In genomic region chr7:77466455-77466854, GRCh38 we compare ENCODE assay signal across 29 cellular contexts. TPM values are rescaled to one million over a fixed set of nuclear protein-coding genes. Genes with fewer than 3 reads are reported as not detected.
DNase-seq lines count a peak whose midpoint lies in the region; ATAC-seq, FAIRE-seq and TF ChIP-seq lines count a peak whose summit lies in the region.
"Had no signal": no experiment of that assay in that cellular context is flagged by ENCODE, and none has a peak within 500 bp of the region (broad histone marks: within the 10 kb centered on the region; RNA-seq: fewer than 3 reads in every experiment).

No MANE protein-coding gene starts in this region.

- no peaks in the 10 kb centered on the region for H3K36me3 ChIP-seq in SK-N-SH (replicated peaks in 1 of 2; ENCODE audit: control insufficient read depth in 1 of 2, insufficient read depth in 2 of 2, low read length in 1 of 2)
- H3K36me3 ChIP-seq: BLaER1, heart left ventricle, neural progenitor cell, stomach had no signal

- H3K9me2 ChIP-seq in SK-N-SH = no peaks in the 10 kb centered on the region

- H3K27me3 ChIP-seq in SK-N-SH (ENCODE audit: insufficient read depth) = no peaks in the 10 kb centered on the region
- H3K27me3 ChIP-seq: BLaER1, heart left ventricle, neural progenitor cell, stomach had no signal

- no peaks in the 10 kb centered on the region for H3K79me2 ChIP-seq in SK-N-SH (ENCODE audit: insufficient read depth)

- H3K4me1 ChIP-seq in A549 = peaks cover 26% of the 10 kb centered on the region
- H3K4me1 ChIP-seq in SK-N-SH (ENCODE audit: control insufficient read depth in 1 of 2, insufficient read depth in 2 of 2, low read depth in 1 of 2, low read length in 1 of 2) = no peaks in the 10 kb centered on the region
- H3K4me1 ChIP-seq: BLaER1 had no signal

- no peaks in the 10 kb centered on the region for H3F3A ChIP-seq in SK-N-SH (replicated peaks; ENCODE audit: insufficient read depth)

- TF ChIP-seq EP300 in A549 (IDR thresholded peaks at IDR 0.05) (no peak), SK-N-SH (IDR thresholded peaks at IDR 0.05; ENCODE audit: borderline replicate concordance in 1 of 2, low read depth in 1 of 2, low read length in 1 of 2) (no peak)

- CTCF ChIA-PET in A549 (lab: Yijun Ruan, JAX) (interaction anchor here (0.8 to 1.4 kb wide), 2 partner anchors 10 to 26 kb away, joined by 3 to 5 read pairs; no protein-coding TSS in a partner anchor), SK-N-SH (lab: Yijun Ruan, JAX) (interaction anchor here (0.6 to 1.1 kb wide), 2 partner anchors 9 to 21 kb away, joined by 3 read pairs; no protein-coding TSS in a partner anchor)

- in situ Hi-C loops in KBM-7 (cut with MboI; ENCODE audit: low pct_unique_long_range_greater_than_20kb, low sequenced_read_pairs) = no loop called here

- POLR2A ChIA-PET in A549 (lab: Yijun Ruan, JAX) (no interaction called here), SK-N-SH (lab: Yijun Ruan, JAX) (no interaction called here)

- FAIRE-seq in A549 (lab: Jason Lieb, UNC) = no peak
- FAIRE-seq: A204.1, bronchial epithelial cell had no signal

- H3K27ac ChIP-seq in A549 (peak overlapping the region; percentile 4 to 7; a peak in 4 of 6 replicates), SK-N-SH (ENCODE audit: low read depth in 2 of 2, low read length in 1 of 2) (no peak overlapping the region)
- H3K27ac ChIP-seq: BLaER1, neural progenitor cell had no signal

- H3K9me3 ChIP-seq in A549 (no peaks in the 10 kb centered on the region), SK-N-SH (no peaks in the 10 kb centered on the region)
- H3K9me3 ChIP-seq: BLaER1, mucosa of descending colon, stomach had no signal

- H3K4me2 ChIP-seq in A549 (no peak overlapping the region), SK-N-SH (no peak overlapping the region)
- H3K4me2 ChIP-seq: BLaER1, neural progenitor cell, smooth muscle cell had no signal

- no peaks in the 10 kb centered on the region for H4K20me1 ChIP-seq in SK-N-SH (ENCODE audit: insufficient read depth)
- H4K20me1 ChIP-seq: BLaER1 had no signal

- no peak for ATAC-seq in A549
- peak; percentile 36 for ATAC-seq in GM19035 (IDR thresholded peaks at IDR 0.05; ENCODE audit: unreplicated experiment)
- peak; percentile 20 for ATAC-seq in esophagus mucosa
- ATAC-seq: activated CD8-positive, alpha-beta T cell treated with anti-CD3 and anti-CD28 coated beads for 36 hours; mucosa of descending colon; PC-3 had no signal

- TF ChIP-seq RAD21 in A549 (conservative IDR thresholded peaks at IDR 0.05 in 1 of 2, IDR thresholded peaks at IDR 0.05 in 1 of 2) (no peak), SK-N-SH (IDR thresholded peaks at IDR 0.05; ENCODE audit: low read length) (no peak)

- TF ChIP-seq CTCF in A549 (IDR thresholded peaks at IDR 0.05) = no peak
- TF ChIP-seq CTCF in SK-N-SH (IDR thresholded peaks at IDR 0.05) = no peak

- no peak for DNase-seq in A549 (ENCODE audit: low read depth in 1 of 2, low spot score in 1 of 2)
- DNase-seq in KBM-7 = peak; percentile 33
- no peak for DNase-seq in EL
- DNase-seq in foreskin melanocyte = no peak
- no peak for DNase-seq in SK-N-SH
- DNase-seq in stimulated activated CD4-positive, alpha-beta T cell treated with anti-CD3 and anti-CD28 coated beads, Interleukin-4, amount 100 ng/mL, for 24 hours = no peak
- DNase-seq: activated B cell treated with CpG ODN at 0.5 μM for 24 hours; activated CD8-positive, alpha-beta T cell treated with anti-CD3 and anti-CD28 coated beads for 36 hours; activated T-cell treated with anti-CD3 and anti-CD28 coated beads, Interleukin-2, amount 50 U/mL, for 1 hour; amniotic stem cell; Calu3; H9; heart left ventricle; mucosa of descending colon; NCI-H146; NCI-H2171; NCI-H69; PC-3; SHP77 treated with DMSO at 0.1 percent for 48 hours; stimulated activated CD4-positive, alpha-beta T cell treated with anti-CD3 and anti-CD28 coated beads, Interleukin-4, amount 100 ng/mL, for 1 hour; stomach; T-helper 2 cell had no signal

- WGBS in A549 (ENCODE audit: missing lambda C conversion rate) = 100% methylated on average over 1 of the region's 1 CpG
- 88% methylated on average over 1 of the region's 1 CpG for WGBS in SK-N-SH (ENCODE audit: low lambda C conversion rate)

- no peak for TF ChIP-seq POLR2A in A549 (IDR thresholded peaks at IDR 0.05; ENCODE audit: low read length)

- H3K4me3 ChIP-seq in A549 (no peak overlapping the region), SK-N-SH (ENCODE audit: low read depth in 2 of 2, low read length in 1 of 2) (no peak overlapping the region)
- H3K4me3 ChIP-seq: BLaER1, heart left ventricle, mucosa of descending colon, neural progenitor cell, smooth muscle cell, stomach had no signal

- no peak overlapping the region for H3K9ac ChIP-seq in SK-N-SH
- H3K9ac ChIP-seq: BLaER1, neural progenitor cell had no signal

- H2AFZ ChIP-seq in SK-N-SH (ENCODE audit: low read depth) = no peak overlapping the region
- H2AFZ ChIP-seq: neural progenitor cell had no signal

TF ChIP-seq in A549, 52 proteins besides CTCF, POLR2A, EP300 and RAD21 (continues in another document):
- TF ChIP-seq BCL3 (IDR thresholded peaks at IDR 0.05) = no peak
- no peak for TF ChIP-seq CHD2 (IDR thresholded peaks at IDR 0.05; ENCODE audit: low read length, partially characterized antibody)
- TF ChIP-seq GATA3 (IDR thresholded peaks at IDR 0.05; ENCODE audit: borderline replicate concordance) = no peak
- TF ChIP-seq EHF (CRISPR knock-in tag; IDR thresholded peaks at IDR 0.05) = no peak
- TF ChIP-seq HOXB13 (CRISPR knock-in tag; IDR thresholded peaks at IDR 0.05; ENCODE audit: low read depth) = no peak

TF ChIP-seq in SK-N-SH, 30 proteins besides CTCF, POLR2A, EP300 and RAD21:
- TF ChIP-seq NFIC (IDR thresholded peaks at IDR 0.05; ENCODE audit: borderline replicate concordance) (no peak), REST (IDR thresholded peaks at IDR 0.05; ENCODE audit: low read depth, low read length) (no peak), MXI1 (IDR thresholded peaks at IDR 0.05; ENCODE audit: low read depth, low read length) (no peak), TEAD4 (IDR thresholded peaks at IDR 0.05; ENCODE audit: borderline replicate concordance, insufficient read depth) (no peak), FOXJ3 (CRISPR knock-in tag; IDR thresholded peaks at IDR 0.05) (no peak)

RNA-seq across cellular contexts. Expression of gene GSAP, which starts 50.3 kb away (rescaled TPM):
- polyA plus RNA-seq in A549 (2011; rRNA removed) = 18.6 and 22.6 TPM in 2 replicates
- polyA plus RNA-seq in A549 (2012; cell fraction: cytosol; rRNA removed) = 1.7 and 2.0 TPM in 2 replicates
- 3.5 and 6.0 TPM in 2 replicates for polyA plus RNA-seq in A549 (2012; cell fraction: nucleus; rRNA removed)
- 4.1 to 4.9 TPM (median 4.7 TPM) in 3 replicates for polyA plus RNA-seq in A549 (2017; fragmentation: RNase III; extraction: RNeasy Plus Mini Kit Qiagen cat#74134 plus additional on column Dnase treatment)
- 12.5 and 14.1 TPM in 2 replicates for polyA minus RNA-seq in A549 (2011; rRNA and poly(A)+ RNA removed)
- 9.8 TPM for total RNA-seq in esophagus mucosa
- 5.9 and 7.5 TPM in 2 replicates for polyA plus RNA-seq in SK-N-SH (2012; rRNA removed)
- polyA plus RNA-seq in SK-N-SH (2012; cell fraction: cytosol; rRNA removed) = 5.7 and 6.2 TPM in 2 replicates
- polyA plus RNA-seq in SK-N-SH (2012; cell fraction: nucleus; rRNA removed) = 20.4 and 29.3 TPM in 2 replicates

Comparison
In these comparisons a context has a peak if more than half of its experiments do, and no peak if none do; other contexts are left out.
1. ATAC-seq: peak in GM19035 (single experiment) and esophagus mucosa (single experiment); none in A549 (0 of 2).
2. H3K27ac ChIP-seq: peak in A549 (2 of 2); none in SK-N-SH (0 of 2).